Comparison of ENCODE assay signal across 2 cellular contexts in the genomic region with DNA sequence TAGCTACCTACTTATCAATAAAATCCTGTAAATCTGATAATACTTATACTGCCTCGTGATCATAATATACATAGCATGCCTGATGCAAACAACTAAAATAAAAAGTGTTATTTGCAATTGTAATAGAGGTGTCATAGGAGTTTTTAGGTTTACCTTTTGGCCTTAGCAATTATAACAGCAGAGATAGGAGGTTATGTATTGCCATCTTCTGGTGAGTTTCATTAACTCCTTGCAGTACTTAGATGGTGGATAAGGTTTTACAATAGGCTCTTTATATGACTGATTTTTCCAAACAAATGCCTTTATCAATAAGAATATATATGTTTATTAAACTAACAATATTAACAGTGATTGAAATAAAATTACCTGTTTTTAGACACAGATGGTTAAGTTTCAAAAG.
TF ChIP-seq lines count a peak whose summit lies in the region.

No MANE protein-coding gene starts in this region.

TF ChIP-seq in IMR-90, 13 proteins besides CTCF, POLR2A, EP300 and RAD21:
- TF ChIP-seq, protein P1, sequence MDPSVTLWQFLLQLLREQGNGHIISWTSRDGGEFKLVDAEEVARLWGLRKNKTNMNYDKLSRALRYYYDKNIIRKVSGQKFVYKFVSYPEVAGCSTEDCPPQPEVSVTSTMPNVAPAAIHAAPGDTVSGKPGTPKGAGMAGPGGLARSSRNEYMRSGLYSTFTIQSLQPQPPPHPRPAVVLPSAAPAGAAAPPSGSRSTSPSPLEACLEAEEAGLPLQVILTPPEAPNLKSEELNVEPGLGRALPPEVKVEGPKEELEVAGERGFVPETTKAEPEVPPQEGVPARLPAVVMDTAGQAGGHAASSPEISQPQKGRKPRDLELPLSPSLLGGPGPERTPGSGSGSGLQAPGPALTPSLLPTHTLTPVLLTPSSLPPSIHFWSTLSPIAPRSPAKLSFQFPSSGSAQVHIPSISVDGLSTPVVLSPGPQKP (IDR thresholded peaks at IDR 0.05; ENCODE audit: borderline replicate concordance, low read depth, low read length), result no peak
- TF ChIP-seq SMC3 (IDR thresholded peaks at IDR 0.05; ENCODE audit: low read depth, low read length), result peak; percentile 49

TF ChIP-seq in GM12878, 131 proteins besides CTCF, POLR2A, EP300 and RAD21:
- no peak for TF ChIP-seq TCF12 (IDR thresholded peaks at IDR 0.05; ENCODE audit: low read depth, low read length)
- TF ChIP-seq USF1 (IDR thresholded peaks at IDR 0.05; ENCODE audit: borderline replicate concordance, extremely low read length, insufficient read depth, low read depth, low read length), result no peak
- no peak for TF ChIP-seq EZH2 (IDR thresholded peaks at IDR 0.05; ENCODE audit: borderline replicate concordance, control insufficient read depth, low read depth, low read length)
- no peak for TF ChIP-seq STAT3 (IDR thresholded peaks at IDR 0.05; ENCODE audit: low read depth, low read length)
- no peak for TF ChIP-seq NR2C2 (IDR thresholded peaks at IDR 0.05; ENCODE audit: borderline replicate concordance, control insufficient read depth, insufficient read length, low read depth)
- TF ChIP-seq JUNB (IDR thresholded peaks at IDR 0.05), result no peak
- no peak for TF ChIP-seq ZBED1 (IDR thresholded peaks at IDR 0.05; ENCODE audit: borderline replicate concordance)
TF ChIP-seq in GM12878: peak in this region for 0.
